Comparison of ENCODE assay signal across 8 cellular contexts in the genomic region with DNA sequence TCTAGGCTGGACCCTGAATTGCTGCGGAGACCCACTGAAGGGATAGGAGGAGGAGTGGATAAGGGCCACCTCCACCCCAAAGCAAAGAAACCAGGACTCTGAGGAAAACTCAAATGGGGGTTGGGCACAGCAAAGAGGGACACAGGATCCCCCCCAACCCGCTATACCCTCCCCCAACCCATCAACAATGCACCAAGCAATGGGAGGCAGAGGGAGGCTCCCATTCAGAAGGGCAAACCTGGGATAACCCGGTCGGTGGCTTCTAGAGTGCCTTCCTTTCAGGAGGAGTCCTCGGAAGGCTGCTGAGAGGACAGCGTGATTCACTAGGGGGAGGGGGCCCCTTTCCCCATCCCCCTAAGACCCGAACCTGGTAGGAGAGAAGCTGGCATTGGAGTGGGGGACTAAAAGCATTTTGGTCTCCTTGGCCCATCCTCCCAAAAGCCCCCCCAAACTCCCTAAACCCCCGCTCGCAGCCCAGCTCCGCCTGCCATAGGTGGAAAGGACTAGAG. TPM values are rescaled to one million over a fixed set of nuclear protein-coding genes. Genes with fewer than 3 reads are reported as not detected.
DNase-seq lines count a peak whose midpoint lies in the region; ATAC-seq and TF ChIP-seq lines count a peak whose summit lies in the region.

No MANE protein-coding gene starts in this region.

- no peak for TF ChIP-seq RAD21 in SK-N-SH (IDR thresholded peaks at IDR 0.05; ENCODE audit: low read length)

- H3K27me3 Mint-ChIP-seq in activated T-helper 1 cell treated with anti-CD3 and anti-CD28 coated beads, Interleukin-12 subunit alpha, Interleukin-12 subunit beta, Interleukin-2, Interleukin-4 antibody, amounts not matched to agents 30 ng/mL and 10 ng/mL and 1 ng/mL, durations not matched to agents 14 hours and 24 hours and 36 hours (ENCODE audit: insufficient read depth) = no peaks in the 10 kb centered on the region

- H3K79me2 ChIP-seq in SK-N-SH (ENCODE audit: insufficient read depth) = peaks cover 67% of the 10 kb centered on the region

- POLR2A ChIA-PET in SK-N-SH (lab: Yijun Ruan, JAX) = no interaction called here

- H3K36me3 ChIP-seq in SK-N-SH (replicated peaks in 1 of 2; ENCODE audit: control insufficient read depth in 1 of 2, insufficient read depth in 2 of 2, low read length in 1 of 2) = peaks cover 2 to 6% of the 10 kb centered on the region in 2 experiments
- H3K36me3 ChIP-seq in iPS-18a (ENCODE audit: control insufficient read depth, low read depth, low read length) = no peaks in the 10 kb centered on the region
- peaks cover 0 to 5% of the 10 kb centered on the region in 2 donors for H3K36me3 ChIP-seq in stomach smooth muscle (ENCODE audit: control insufficient read depth in 2 of 2, insufficient read depth in 2 of 2, low read length in 2 of 2)

- peaks cover 27% of the 10 kb centered on the region for H3F3A ChIP-seq in SK-N-SH (replicated peaks; ENCODE audit: insufficient read depth)

- H3K4me3 Mint-ChIP-seq in activated T-helper 1 cell treated with anti-CD3 and anti-CD28 coated beads, Interleukin-12 subunit alpha, Interleukin-12 subunit beta, Interleukin-2, Interleukin-4 antibody, amounts not matched to agents 30 ng/mL and 10 ng/mL and 1 ng/mL, durations not matched to agents 14 hours and 24 hours and 36 hours = peak overlapping the region; percentile 90

- H3K27ac ChIP-seq in SK-N-SH (ENCODE audit: low read depth in 2 of 2, low read length in 1 of 2) = peak overlapping the region in 1 of 2 experiments; percentile 58; a peak in 3 of 4 replicates
- H3K27ac ChIP-seq in iPS-18a (ENCODE audit: low read length) = no peak overlapping the region
- H3K27ac ChIP-seq in stomach smooth muscle (ENCODE audit: low read length) = peak overlapping the region; percentile 80

- H3K9me3 Mint-ChIP-seq in activated T-helper 1 cell treated with anti-CD3 and anti-CD28 coated beads, Interleukin-12 subunit alpha, Interleukin-12 subunit beta, Interleukin-2, Interleukin-4 antibody, amounts not matched to agents 30 ng/mL and 10 ng/mL and 1 ng/mL, durations not matched to agents 14 hours and 24 hours and 36 hours = no peaks in the 10 kb centered on the region

- no peak for TF ChIP-seq EP300 in SK-N-SH (IDR thresholded peaks at IDR 0.05; ENCODE audit: borderline replicate concordance in 1 of 2, low read depth in 1 of 2, low read length in 1 of 2)

- peaks cover 23% of the 10 kb centered on the region for H3K36me3 Mint-ChIP-seq in activated T-helper 1 cell treated with anti-CD3 and anti-CD28 coated beads, Interleukin-12 subunit alpha, Interleukin-12 subunit beta, Interleukin-2, Interleukin-4 antibody, amounts not matched to agents 30 ng/mL and 10 ng/mL and 1 ng/mL, durations not matched to agents 14 hours and 24 hours and 36 hours (ENCODE audit: low read depth)

- H3K4me3 ChIP-seq in SK-N-SH (ENCODE audit: low read depth in 2 of 2, low read length in 1 of 2) = peak overlapping the region; percentile 89 to 97
- peak overlapping the region; percentile 81 for H3K4me3 ChIP-seq in iPS-18a (ENCODE audit: low read length)
- peak overlapping the region; percentile 88 to 97 for H3K4me3 ChIP-seq in stomach smooth muscle (ENCODE audit: low read length in 2 of 2)

- no peak for ATAC-seq in SK-N-SH treated with all-trans-retinoic acid at 6 μM for 48 hours
- no peak for ATAC-seq in HG02610 (IDR thresholded peaks at IDR 0.05; ENCODE audit: unreplicated experiment)

- H2AFZ ChIP-seq in SK-N-SH (ENCODE audit: low read depth) = no peak overlapping the region

- H3K27me3 ChIP-seq in SK-N-SH (ENCODE audit: insufficient read depth) = no peaks in the 10 kb centered on the region
- peaks cover 10% of the 10 kb centered on the region for H3K27me3 ChIP-seq in iPS-18a (ENCODE audit: control insufficient read depth, insufficient read depth, low read length)
- H3K27me3 ChIP-seq in stomach smooth muscle (ENCODE audit: control insufficient read depth in 1 of 2, insufficient read depth in 2 of 2, low read length in 2 of 2) = no peaks in the 10 kb centered on the region

- H3K4me2 ChIP-seq in SK-N-SH = peak overlapping the region; percentile 95

- intact Hi-C loops in activated T-helper 1 cell treated with anti-CD3 and anti-CD28 coated beads, Interleukin-12 subunit alpha, Interleukin-12 subunit beta, Interleukin-2, Interleukin-4 antibody, amounts not matched to agents 30 ng/mL and 10 ng/mL and 1 ng/mL, durations not matched to agents 14 hours and 24 hours and 36 hours (cut with micrococcal nuclease) = no loop called here

- peak overlapping the region; percentile 40 for H3K27ac Mint-ChIP-seq in activated T-helper 1 cell treated with anti-CD3 and anti-CD28 coated beads, Interleukin-12 subunit alpha, Interleukin-12 subunit beta, Interleukin-2, Interleukin-4 antibody, amounts not matched to agents 30 ng/mL and 10 ng/mL and 1 ng/mL, durations not matched to agents 14 hours and 24 hours and 36 hours

- H3K9me3 ChIP-seq in SK-N-SH (no peaks in the 10 kb centered on the region), iPS-18a (ENCODE audit: control insufficient read depth, low read depth, low read length) (no peaks in the 10 kb centered on the region), stomach smooth muscle (ENCODE audit: control insufficient read depth in 2 of 2, low read length in 2 of 2) (no peaks in the 10 kb centered on the region)

- no peaks in the 10 kb centered on the region for H3K9me2 ChIP-seq in SK-N-SH

- H3K9ac ChIP-seq in SK-N-SH (peak overlapping the region; percentile 99), iPS-18a (ENCODE audit: low read length) (peak overlapping the region; percentile 10), stomach smooth muscle (ENCODE audit: low read length in 2 of 2) (peak overlapping the region; percentile 83 to 97)

- WGBS in SK-N-SH (ENCODE audit: low lambda C conversion rate) = 10% methylated on average over 8 of the region's 10 CpGs

- H3K4me1 ChIP-seq in SK-N-SH (ENCODE audit: control insufficient read depth in 1 of 2, insufficient read depth in 2 of 2, low read depth in 1 of 2, low read length in 1 of 2) (peaks cover 47 to 66% of the 10 kb centered on the region in 2 experiments), iPS-18a (ENCODE audit: control insufficient read depth, low read depth, low read length) (peaks cover 60% of the 10 kb centered on the region), stomach smooth muscle (ENCODE audit: control insufficient read depth, insufficient read depth, low read length) (peaks cover 78% of the 10 kb centered on the region)

- TF ChIP-seq CTCF in SK-N-SH (IDR thresholded peaks at IDR 0.05) = no peak

- H3K4me1 Mint-ChIP-seq in activated T-helper 1 cell treated with anti-CD3 and anti-CD28 coated beads, Interleukin-12 subunit alpha, Interleukin-12 subunit beta, Interleukin-2, Interleukin-4 antibody, amounts not matched to agents 30 ng/mL and 10 ng/mL and 1 ng/mL, durations not matched to agents 14 hours and 24 hours and 36 hours (ENCODE audit: low read depth) = peaks cover 74% of the 10 kb centered on the region

- CTCF ChIA-PET in SK-N-SH (lab: Yijun Ruan, JAX) = interaction anchor here (0.6 to 7.3 kb wide), 7 partner anchors 10 to 113 kb away, joined by 3 to 47 read pairs (median 7); no protein-coding TSS in a partner anchor

- DNase-seq in SK-N-SH = no peak
- DNase-seq in activated T-helper 1 cell treated with anti-CD3 and anti-CD28 coated beads, Interleukin-12 subunit alpha, Interleukin-12 subunit beta, Interleukin-2, Interleukin-4 antibody, amounts not matched to agents 30 ng/mL and 10 ng/mL and 1 ng/mL, durations not matched to agents 14 hours and 24 hours and 36 hours (ENCODE audit: low spot score) = no peak
- DNase-seq in NCI-H2171 (lab: John Stamatoyannopoulos, UW) = no peak
- no peak for DNase-seq in dedifferentiated amniotic fluid mesenchymal stem cell (ENCODE audit: extremely low spot score)

- peaks cover 55% of the 10 kb centered on the region for H4K20me1 ChIP-seq in SK-N-SH (ENCODE audit: insufficient read depth)

TF ChIP-seq in SK-N-SH, 30 proteins besides CTCF, POLR2A, EP300 and RAD21:
- no peak for TF ChIP-seq TCF12 (IDR thresholded peaks at IDR 0.05)
- TF ChIP-seq MXI1 (IDR thresholded peaks at IDR 0.05; ENCODE audit: low read depth, low read length) = no peak
- no peak for TF ChIP-seq NFIC (IDR thresholded peaks at IDR 0.05; ENCODE audit: borderline replicate concordance)
- TF ChIP-seq GABPA (IDR thresholded peaks at IDR 0.05; ENCODE audit: low read depth) = no peak
- no peak for TF ChIP-seq NRF1 (IDR thresholded peaks at IDR 0.05; ENCODE audit: low read depth, low read length)
- no peak for TF ChIP-seq GATA2 (CRISPR knock-in tag; IDR thresholded peaks at IDR 0.05)
- TF ChIP-seq, protein P1, sequence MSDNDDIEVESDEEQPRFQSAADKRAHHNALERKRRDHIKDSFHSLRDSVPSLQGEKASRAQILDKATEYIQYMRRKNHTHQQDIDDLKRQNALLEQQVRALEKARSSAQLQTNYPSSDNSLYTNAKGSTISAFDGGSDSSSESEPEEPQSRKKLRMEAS (IDR thresholded peaks at IDR 0.05; ENCODE audit: low read depth) = no peak
- no peak for TF ChIP-seq JUND (IDR thresholded peaks at IDR 0.05)

TF ChIP-seq in SK-N-SH treated with all-trans-retinoic acid at 6 μM for 48 hours, 23 proteins besides CTCF, POLR2A, EP300 and RAD21:
- TF ChIP-seq, protein P2, sequence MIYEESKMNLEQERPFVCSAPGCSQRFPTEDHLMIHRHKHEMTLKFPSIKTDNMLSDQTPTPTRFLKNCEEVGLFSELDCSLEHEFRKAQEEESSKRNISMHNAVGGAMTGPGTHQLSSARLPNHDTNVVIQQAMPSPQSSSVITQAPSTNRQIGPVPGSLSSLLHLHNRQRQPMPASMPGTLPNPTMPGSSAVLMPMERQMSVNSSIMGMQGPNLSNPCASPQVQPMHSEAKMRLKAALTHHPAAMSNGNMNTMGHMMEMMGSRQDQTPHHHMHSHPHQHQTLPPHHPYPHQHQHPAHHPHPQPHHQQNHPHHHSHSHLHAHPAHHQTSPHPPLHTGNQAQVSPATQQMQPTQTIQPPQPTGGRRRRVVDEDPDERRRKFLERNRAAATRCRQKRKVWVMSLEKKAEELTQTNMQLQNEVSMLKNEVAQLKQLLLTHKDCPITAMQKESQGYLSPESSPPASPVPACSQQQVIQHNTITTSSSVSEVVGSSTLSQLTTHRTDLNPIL (CRISPR knock-in tag; IDR thresholded peaks at IDR 0.05; ENCODE audit: low read depth) = no peak
- TF ChIP-seq SNAI2 (CRISPR knock-in tag; IDR thresholded peaks at IDR 0.05) = no peak
- TF ChIP-seq GLIS3 (CRISPR knock-in tag; IDR thresholded peaks at IDR 0.05) = no peak
- no peak for TF ChIP-seq CSDC2 (CRISPR knock-in tag; IDR thresholded peaks at IDR 0.05)
- no peak for TF ChIP-seq ISL1 (CRISPR knock-in tag; IDR thresholded peaks at IDR 0.05)
- no peak for TF ChIP-seq ARNTL (CRISPR knock-in tag; IDR thresholded peaks at IDR 0.05; ENCODE audit: borderline replicate concordance, low read depth)
- no peak for TF ChIP-seq RARB (CRISPR knock-in tag; IDR thresholded peaks at IDR 0.05)
- no peak for TF ChIP-seq ZC3H10 (CRISPR knock-in tag; IDR thresholded peaks at IDR 0.05)

RNA-seq across cellular contexts. Expression of gene MEF2D, which starts 1.3 kb away (rescaled TPM):
- 14.3 and 16.0 TPM in 2 replicates for polyA plus RNA-seq in SK-N-SH (2012; rRNA removed)
- 10.5 and 12.4 TPM in 2 replicates for polyA plus RNA-seq in SK-N-SH (2012; cell fraction: cytosol; rRNA removed)
- 38.6 and 41.0 TPM in 2 replicates for polyA plus RNA-seq in SK-N-SH (2012; cell fraction: nucleus; rRNA removed)
- total RNA-seq in activated T-helper 1 cell treated with anti-CD3 and anti-CD28 coated beads, Interleukin-12 subunit alpha, Interleukin-12 subunit beta, Interleukin-2, Interleukin-4 antibody, amounts not matched to agents 30 ng/mL and 10 ng/mL and 1 ng/mL, durations not matched to agents 14 hours and 24 hours and 36 hours = 36.3 and 37.0 TPM in 2 replicates

Comparison
In these comparisons a context has a peak if more than half of its experiments do, and no peak if none do; other contexts are left out.
1. H3K9ac ChIP-seq: peak in every context shown above with its lines; median percentile 99 in SK-N-SH; 90 in stomach smooth muscle; 10 in iPS-18a.